Comparison of ENCODE assay signal across 15 cellular contexts in the genomic region with DNA sequence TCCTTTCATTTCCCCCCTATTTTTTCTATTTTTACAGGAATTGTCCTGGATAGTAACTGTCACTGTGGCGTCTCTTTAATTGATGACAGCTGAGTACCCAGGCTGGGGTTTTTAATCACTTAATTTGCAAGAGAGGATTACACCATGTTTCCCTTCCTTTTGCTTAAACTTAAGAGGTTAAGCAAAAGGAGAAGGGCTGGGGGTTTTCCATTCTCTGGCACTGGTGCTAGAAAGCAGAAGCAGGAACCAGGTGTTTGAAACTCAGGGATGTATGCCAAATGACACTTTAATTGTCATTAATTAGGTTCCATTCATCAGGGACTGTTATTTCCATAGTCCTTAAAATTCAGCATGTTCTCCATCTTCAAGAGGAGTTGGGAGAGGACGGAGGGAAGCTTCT.
"Had no signal": no experiment of that assay in that cellular context is flagged by ENCODE, and none has a peak within 500 bp of the region (broad histone marks: within the 10 kb centered on the region; RNA-seq: fewer than 3 reads in every experiment).

No MANE protein-coding gene starts in this region.

- H3K36me3 ChIP-seq: cardiac muscle cell, gastroesophageal sphincter, spleen, thoracic aorta, upper lobe of left lung had no signal

- H3K27ac ChIP-seq: cardiac muscle cell, gastroesophageal sphincter, spleen, thoracic aorta, upper lobe of left lung had no signal

- DNase-seq: activated CD4-positive, alpha-beta memory T cell treated with anti-CD3 and anti-CD28 coated beads for 36 hours; activated CD4-positive, alpha-beta T cell treated with anti-CD3 and anti-CD28 coated beads for 36 hours; activated gamma-delta T cell treated with Interleukin-2 at 50 U/mL for 16 hours; activated naive CD8-positive, alpha-beta T cell treated with anti-CD3 and anti-CD28 coated beads for 36 hours; activated T-cell treated with anti-CD3 and anti-CD28 coated beads for 4 hours; amniotic stem cell; effector CD8-positive, alpha-beta T cell; left ventricle myocardium superior; retina; spleen; stimulated activated CD4-positive, alpha-beta T cell treated with anti-CD3 and anti-CD28 coated beads, Interleukin-4, amount 100 ng/mL, for 4 hours; upper lobe of left lung had no signal

- H3K4me1 ChIP-seq: gastroesophageal sphincter, spleen, upper lobe of left lung had no signal

- H3K27me3 ChIP-seq: cardiac muscle cell, gastroesophageal sphincter, spleen, upper lobe of left lung had no signal

- H3K9me3 ChIP-seq: gastroesophageal sphincter, thoracic aorta, upper lobe of left lung had no signal

- H3K4me3 ChIP-seq: cardiac muscle cell, gastroesophageal sphincter, spleen, thoracic aorta, upper lobe of left lung had no signal
